Comparison of ENCODE assay signal across 10 cellular contexts in the genomic region with DNA sequence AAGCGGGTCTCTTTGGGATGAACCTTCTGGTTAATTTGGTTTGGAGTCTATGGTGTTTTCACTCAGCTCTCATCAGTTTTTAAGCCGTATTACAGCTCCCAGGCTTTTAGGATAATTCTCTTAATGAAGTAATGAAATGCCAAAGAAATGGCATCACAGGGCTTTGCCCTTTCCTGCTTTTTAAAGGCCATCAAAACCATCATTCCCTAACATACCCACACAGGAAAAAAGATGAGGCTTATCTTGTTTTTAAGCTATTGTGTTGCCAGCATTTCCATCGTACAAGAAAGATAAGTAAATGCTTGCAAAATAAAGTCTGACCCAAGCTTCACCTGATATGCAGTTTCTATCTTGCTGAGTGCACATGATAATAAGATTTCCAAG. TPM values are rescaled to one million over a fixed set of nuclear protein-coding genes. Genes with fewer than 3 reads are reported as not detected.
DNase-seq lines count a peak whose midpoint lies in the region; ATAC-seq, FAIRE-seq and TF ChIP-seq lines count a peak whose summit lies in the region.
"Had no signal": no experiment of that assay in that cellular context is flagged by ENCODE, and none has a peak within 500 bp of the region (broad histone marks: within the 10 kb centered on the region; RNA-seq: fewer than 3 reads in every experiment).

No MANE protein-coding gene starts in this region.

- WGBS in mesendoderm (ENCODE audit: extremely low coverage, insufficient coverage, low lambda C conversion rate) = no CpG with 5 or more reads among the region's 3 CpGs

- H3K27ac ChIP-seq in SJCRH30 (peak overlapping the region; percentile 15; the same call in 1 of the 2 replicates), parathyroid adenoma (peak overlapping the region; percentile 91), mesendoderm (ENCODE audit: low read depth, low read length) (no peak overlapping the region)

- H3K23ac ChIP-seq in mesendoderm (ENCODE audit: low read length) = no peak overlapping the region

- peaks cover 87% of the 10 kb centered on the region for H3K4me1 Mint-ChIP-seq in activated CD4-positive, alpha-beta T cell treated with anti-CD3 and anti-CD28 coated beads, Interleukin-2, amount 10 ng/mL, durations not matched to agents 24 days and 14 days
- H3K4me1 Mint-ChIP-seq in effector memory CD8-positive, alpha-beta T cell (ENCODE audit: low read depth in 2 of 2) = peaks cover 30 to 53% of the 10 kb centered on the region in 2 donors

- peak overlapping the region; percentile 57 for H2AFZ ChIP-seq in parathyroid adenoma

- H3K27me3 ChIP-seq in SJCRH30 = no peaks in the 10 kb centered on the region
- H3K27me3 ChIP-seq in parathyroid adenoma (ENCODE audit: control insufficient read depth, insufficient read depth, low read length) = no peaks in the 10 kb centered on the region
- no peaks in the 10 kb centered on the region for H3K27me3 ChIP-seq in mesendoderm (ENCODE audit: insufficient read depth, low read length, poor library complexity)

- no peak overlapping the region for H4K8ac ChIP-seq in mesendoderm (ENCODE audit: low read depth, low read length)

- no peak overlapping the region for H2BK120ac ChIP-seq in mesendoderm (ENCODE audit: low read depth, low read length)

- DNase-seq in activated CD4-positive, alpha-beta T cell treated with anti-CD3 and anti-CD28 coated beads, Interleukin-2, amount 10 ng/mL, durations not matched to agents 24 days and 14 days = no peak
- DNase-seq in activated CD4-positive, alpha-beta T cell treated with anti-CD3 and anti-CD28 coated beads for 48 hours = no peak
- DNase-seq in SJCRH30 (no peak), GF-D8 (lab: John Stamatoyannopoulos, UW) (no peak), mesendoderm (no peak), H54 (ENCODE audit: insufficient read length, low spot score) (no peak)
- DNase-seq in effector memory CD8-positive, alpha-beta T cell = no peak
- DNase-seq: NCI-H1417 treated with DMSO at 0.1 percent for 48 hours, NCI-H774 had no signal

- H3K4me1 ChIP-seq in SJCRH30 (peaks cover 40% of the 10 kb centered on the region), parathyroid adenoma (peaks cover 49% of the 10 kb centered on the region), mesendoderm (ENCODE audit: control insufficient read depth, low read depth, low read length) (peaks cover 2% of the 10 kb centered on the region)

- H3K9me3 ChIP-seq in SJCRH30 (replicated peaks) (no peaks in the 10 kb centered on the region), parathyroid adenoma (ENCODE audit: control insufficient read depth, low read length) (no peaks in the 10 kb centered on the region)

- H3K18ac ChIP-seq in mesendoderm (ENCODE audit: low read length) = no peak overlapping the region

- H3K79me2 ChIP-seq in parathyroid adenoma (no peaks in the 10 kb centered on the region), mesendoderm (ENCODE audit: control insufficient read depth, insufficient read depth, low read length) (no peaks in the 10 kb centered on the region)

- no peak overlapping the region for H2BK5ac ChIP-seq in mesendoderm (ENCODE audit: low read length)

- H3K36me3 ChIP-seq in SJCRH30 = peaks cover 18% of the 10 kb centered on the region; the same call in 1 of the 2 replicates
- H3K36me3 ChIP-seq in parathyroid adenoma (ENCODE audit: control insufficient read depth, insufficient read depth, low read length) = no peaks in the 10 kb centered on the region
- H3K36me3 ChIP-seq in mesendoderm (ENCODE audit: control insufficient read depth, insufficient read depth, low read length) = no peaks in the 10 kb centered on the region

- no peak overlapping the region for H3K56ac ChIP-seq in mesendoderm (ENCODE audit: low read length)

- ATAC-seq in effector memory CD8-positive, alpha-beta T cell (replicated peaks) = no peak

- no peak overlapping the region for H3K9ac ChIP-seq in parathyroid adenoma
- H3K9ac ChIP-seq in mesendoderm (ENCODE audit: low read length) = no peak overlapping the region

- no peak overlapping the region for H3K4ac ChIP-seq in mesendoderm (ENCODE audit: low read depth, low read length)

- no peak for TF ChIP-seq CTCF in parathyroid adenoma (IDR thresholded peaks at IDR 0.05)

- H2AK5ac ChIP-seq in mesendoderm (ENCODE audit: low read length) = no peak overlapping the region

- no peaks in the 10 kb centered on the region for H3K27me3 Mint-ChIP-seq in activated CD4-positive, alpha-beta T cell treated with anti-CD3 and anti-CD28 coated beads, Interleukin-2, amount 10 ng/mL, durations not matched to agents 24 days and 14 days
- H3K27me3 Mint-ChIP-seq in effector memory CD8-positive, alpha-beta T cell = no peaks in the 10 kb centered on the region

- no peak for FAIRE-seq in H54 (lab: Jason Lieb, UNC)

- H3K36me3 Mint-ChIP-seq in activated CD4-positive, alpha-beta T cell treated with anti-CD3 and anti-CD28 coated beads, Interleukin-2, amount 10 ng/mL, durations not matched to agents 24 days and 14 days (ENCODE audit: low read depth) = peaks cover 58% of the 10 kb centered on the region
- H3K36me3 Mint-ChIP-seq in effector memory CD8-positive, alpha-beta T cell (ENCODE audit: insufficient read depth) = peaks cover 3% of the 10 kb centered on the region

- intact Hi-C loops in activated CD4-positive, alpha-beta T cell treated with anti-CD3 and anti-CD28 coated beads, Interleukin-2, amount 10 ng/mL, durations not matched to agents 24 days and 14 days (cut with micrococcal nuclease) = no loop called here

- no peaks in the 10 kb centered on the region for H3K9me3 Mint-ChIP-seq in activated CD4-positive, alpha-beta T cell treated with anti-CD3 and anti-CD28 coated beads, Interleukin-2, amount 10 ng/mL, durations not matched to agents 24 days and 14 days
- H3K9me3 Mint-ChIP-seq in effector memory CD8-positive, alpha-beta T cell = no peaks in the 10 kb centered on the region

- H3K4me3 Mint-ChIP-seq in activated CD4-positive, alpha-beta T cell treated with anti-CD3 and anti-CD28 coated beads, Interleukin-2, amount 10 ng/mL, durations not matched to agents 24 days and 14 days = peak overlapping the region; percentile 57
- no peak overlapping the region for H3K4me3 Mint-ChIP-seq in effector memory CD8-positive, alpha-beta T cell

- H3K4me2 ChIP-seq in parathyroid adenoma (ENCODE audit: low read length) (peak overlapping the region; percentile 34), mesendoderm (ENCODE audit: low read length) (no peak overlapping the region)

- H3K4me3 ChIP-seq in SJCRH30 (no peak overlapping the region), parathyroid adenoma (ENCODE audit: low read depth, low read length) (peak overlapping the region; percentile 3), mesendoderm (ENCODE audit: low read length) (no peak overlapping the region)

- no peak overlapping the region for H2BK15ac ChIP-seq in mesendoderm (replicated peaks; ENCODE audit: low read depth)

- H4K5ac ChIP-seq in mesendoderm (ENCODE audit: low read length) = no peak overlapping the region

- no peaks in the 10 kb centered on the region for H3K79me1 ChIP-seq in mesendoderm (ENCODE audit: low read length)

- peak overlapping the region; percentile 97 for H3K27ac Mint-ChIP-seq in activated CD4-positive, alpha-beta T cell treated with anti-CD3 and anti-CD28 coated beads, Interleukin-2, amount 10 ng/mL, durations not matched to agents 24 days and 14 days
- peak overlapping the region; percentile 77 to 80 for H3K27ac Mint-ChIP-seq in effector memory CD8-positive, alpha-beta T cell

- no peak for TF ChIP-seq POLR2A in H54 (IDR thresholded peaks at IDR 0.05; ENCODE audit: low read depth, low read length)

RNA-seq across cellular contexts. Expression of gene FAM133B, which starts 54.9 kb away (rescaled TPM):
- 35.5 and 39.8 TPM in 2 replicates for total RNA-seq in activated CD4-positive, alpha-beta T cell treated with anti-CD3 and anti-CD28 coated beads, Interleukin-2, amount 10 ng/mL, durations not matched to agents 24 days and 14 days
- total RNA-seq in SJCRH30 (2014; rRNA removed; shearing (Covaris generic)) = 50.2 and 66.6 TPM in 2 replicates
- polyA plus RNA-seq in mesendoderm (2013, experiment 1 of 2) = 102 TPM
- polyA plus RNA-seq in mesendoderm (2013, experiment 2 of 2) = 100 TPM
